Comparison of ENCODE assay signal across 23 cellular contexts in genomic region chr3:9080165-9080564, GRCh38.
DNase-seq lines count a peak whose midpoint lies in the region; ATAC-seq and TF ChIP-seq lines count a peak whose summit lies in the region.
"Had no signal": no experiment of that assay in that cellular context is flagged by ENCODE, and none has a peak within 500 bp of the region (broad histone marks: within the 10 kb centered on the region; RNA-seq: fewer than 3 reads in every experiment).

No MANE protein-coding gene starts in this region.

- DNase-seq in Daoy (ENCODE audit: low read depth), result peak; percentile 13
- DNase-seq in RPMI7951 (ENCODE audit: low read depth), result peak; percentile 40
- peak; percentile 91 to 93 for DNase-seq in foreskin keratinocyte
- DNase-seq in T-helper 1 cell, result no peak
- no peak for DNase-seq in activated CD4-positive, alpha-beta memory T cell treated with anti-CD3 and anti-CD28 coated beads, Interleukin-2, amount 10 ng/mL, durations not matched to agents 7 days and 5 days
- DNase-seq in mucosa of descending colon, result no peak
- DNase-seq: activated CD4-positive, alpha-beta T cell treated with anti-CD3 and anti-CD28 coated beads for 4 hours; activated CD8-positive, alpha-beta memory T cell treated with anti-CD3 and anti-CD28 coated beads, Interleukin-2, amount 50 U/mL, for 4 hours; activated naive CD4-positive, alpha-beta T cell treated with Interleukin-2 at 50 U/mL for 16 hours; CD4-positive, alpha-beta memory T cell; DMS153; effector memory CD4-positive, alpha-beta T cell; heart right ventricle; NCI-H1092; NCI-H2081 treated with DMSO at 0.1 percent for 48 hours; stimulated activated CD4-positive, alpha-beta T cell treated with anti-CD3 and anti-CD28 coated beads, Interleukin-2, amount 100 ng/mL, for 24 hours; SW 1271 had no signal

- H3K9me3 ChIP-seq in mucosa of descending colon, result no peaks in the 10 kb centered on the region
- H3K9me3 ChIP-seq: HAP-1, heart right ventricle, prostate gland had no signal

- POLR2A ChIA-PET in activated CD4-positive, alpha-beta memory T cell treated with anti-CD3 and anti-CD28 coated beads, Interleukin-2, amount 10 ng/mL, durations not matched to agents 7 days and 5 days (lab: Charles Lee), result no interaction called here

- no peaks in the 10 kb centered on the region for H3K4me1 Mint-ChIP-seq in activated CD4-positive, alpha-beta memory T cell treated with anti-CD3 and anti-CD28 coated beads, Interleukin-2, amount 10 ng/mL, durations not matched to agents 7 days and 5 days
- H3K4me1 Mint-ChIP-seq: CD4-positive, alpha-beta memory T cell had no signal

- ATAC-seq in GM18858 (IDR thresholded peaks at IDR 0.05; ENCODE audit: unreplicated experiment) (peak; percentile 65), foreskin keratinocyte (peak; percentile 92), GM21528 (IDR thresholded peaks at IDR 0.05; ENCODE audit: low FRiP score, unreplicated experiment) (no peak), mucosa of descending colon (no peak)
- ATAC-seq: heart right ventricle had no signal

- H3K4me1 ChIP-seq in foreskin keratinocyte, result peaks cover 17% of the 10 kb centered on the region
- no peaks in the 10 kb centered on the region for H3K4me1 ChIP-seq in mucosa of descending colon (ENCODE audit: low read depth)
- H3K4me1 ChIP-seq: HAP-1, heart right ventricle, prostate gland had no signal

- H3K36me3 ChIP-seq in mucosa of descending colon (ENCODE audit: low read depth), result no peaks in the 10 kb centered on the region
- H3K36me3 ChIP-seq: HAP-1, heart right ventricle, neural progenitor cell, prostate gland had no signal

- intact Hi-C loops in mucosa of descending colon (cut with DNase I, micrococcal nuclease), result no loop called here

- H3K27me3 ChIP-seq in foreskin keratinocyte, result no peaks in the 10 kb centered on the region
- H3K27me3 ChIP-seq: heart right ventricle, neural progenitor cell had no signal

- no peaks in the 10 kb centered on the region for H3K9me3 Mint-ChIP-seq in activated CD4-positive, alpha-beta memory T cell treated with anti-CD3 and anti-CD28 coated beads, Interleukin-2, amount 10 ng/mL, durations not matched to agents 7 days and 5 days

- CTCF ChIA-PET in activated CD4-positive, alpha-beta memory T cell treated with anti-CD3 and anti-CD28 coated beads, Interleukin-2, amount 10 ng/mL, durations not matched to agents 7 days and 5 days (lab: Charles Lee), result no interaction called here

- H3K4me3 Mint-ChIP-seq in activated CD4-positive, alpha-beta memory T cell treated with anti-CD3 and anti-CD28 coated beads, Interleukin-2, amount 10 ng/mL, durations not matched to agents 7 days and 5 days, result no peak overlapping the region
- H3K4me3 Mint-ChIP-seq: CD4-positive, alpha-beta memory T cell; neural progenitor cell; type B pancreatic cell had no signal

- TF ChIP-seq CTCF in foreskin keratinocyte (conservative IDR thresholded peaks at IDR 0.05) (no peak), mucosa of descending colon (IDR thresholded peaks at IDR 0.05) (no peak)

- no peak overlapping the region for H3K27ac Mint-ChIP-seq in activated CD4-positive, alpha-beta memory T cell treated with anti-CD3 and anti-CD28 coated beads, Interleukin-2, amount 10 ng/mL, durations not matched to agents 7 days and 5 days
- H3K27ac Mint-ChIP-seq: CD4-positive, alpha-beta memory T cell; neural progenitor cell; type B pancreatic cell had no signal

- no peaks in the 10 kb centered on the region for H3K27me3 Mint-ChIP-seq in activated CD4-positive, alpha-beta memory T cell treated with anti-CD3 and anti-CD28 coated beads, Interleukin-2, amount 10 ng/mL, durations not matched to agents 7 days and 5 days
- H3K27me3 Mint-ChIP-seq: CD4-positive, alpha-beta memory T cell; type B pancreatic cell had no signal

- peak overlapping the region; percentile 68 for H3K27ac ChIP-seq in foreskin keratinocyte
- H3K27ac ChIP-seq: heart right ventricle, neural progenitor cell, prostate gland had no signal

- H3K36me3 Mint-ChIP-seq in activated CD4-positive, alpha-beta memory T cell treated with anti-CD3 and anti-CD28 coated beads, Interleukin-2, amount 10 ng/mL, durations not matched to agents 7 days and 5 days (ENCODE audit: low read depth), result no peaks in the 10 kb centered on the region
- H3K36me3 Mint-ChIP-seq: CD4-positive, alpha-beta memory T cell had no signal

- H3K4me3 ChIP-seq in mucosa of descending colon, result no peak overlapping the region
- H3K4me3 ChIP-seq: HAP-1, heart right ventricle, neural progenitor cell, prostate gland had no signal

Comparison
In these comparisons a context has a peak if more than half of its experiments do, and no peak if none do; other contexts are left out.
1. DNase-seq: peak in Daoy (single experiment), RPMI7951 (single experiment) and foreskin keratinocyte (2 of 2); none in T-helper 1 cell (0 of 5), activated CD4-positive, alpha-beta memory T cell treated with anti-CD3 and anti-CD28 coated beads, Interleukin-2, amount 10 ng/mL, durations not matched to agents 7 days and 5 days (single experiment) and mucosa of descending colon (0 of 3).
2. ATAC-seq: peak in GM18858 (single experiment) and foreskin keratinocyte (single experiment); none in GM21528 (single experiment) and mucosa of descending colon (single experiment).